Comparison of ENCODE assay signal across 9 cellular contexts in genomic region chr16:12271006-12271405, GRCh38.
DNase-seq lines count a peak whose midpoint lies in the region; ATAC-seq and TF ChIP-seq lines count a peak whose summit lies in the region.
"Had no signal": no experiment of that assay in that cellular context is flagged by ENCODE, and none has a peak within 500 bp of the region (broad histone marks: within the 10 kb centered on the region; RNA-seq: fewer than 3 reads in every experiment).

No MANE protein-coding gene starts in this region.

- intact Hi-C loops in lower lobe of right lung (cut with DNase I): no loop called here

- H3K27ac ChIP-seq in brain microvascular endothelial cell (no peak overlapping the region), lower lobe of right lung (no peak overlapping the region)
- H3K27ac ChIP-seq: thoracic aorta had no signal

- DNase-seq in D341Med (ENCODE audit: low spot score) (peak; percentile 67), brain microvascular endothelial cell (no peak), lower lobe of right lung (no peak), RPMI8226 (no peak)
- peak; percentile 23 for DNase-seq in Jurkat, Clone E6-1 (ENCODE audit: low read depth, low spot score)

- H3K9me3 ChIP-seq in lower lobe of right lung: no peaks in the 10 kb centered on the region
- H3K9me3 ChIP-seq: thoracic aorta had no signal

- H3K27me3 ChIP-seq in brain microvascular endothelial cell (replicated peaks) (no peaks in the 10 kb centered on the region), lower lobe of right lung (ENCODE audit: low read depth) (no peaks in the 10 kb centered on the region)

- no peak overlapping the region for H3K4me3 ChIP-seq in Jurkat, Clone E6-1 (ENCODE audit: low read length)
- H3K4me3 ChIP-seq in brain microvascular endothelial cell (ENCODE audit: low read depth, low read length) (no peak overlapping the region), lower lobe of right lung (no peak overlapping the region)
- H3K4me3 ChIP-seq: thoracic aorta had no signal

- H3K36me3 ChIP-seq in brain microvascular endothelial cell (replicated peaks) (no peaks in the 10 kb centered on the region), lower lobe of right lung (no peaks in the 10 kb centered on the region)
- H3K36me3 ChIP-seq: thoracic aorta had no signal

- no peaks in the 10 kb centered on the region for H3K4me1 ChIP-seq in lower lobe of right lung

- in situ Hi-C loops in brain microvascular endothelial cell (cut with HindIII; ENCODE audit: low pct_ligation_motif_present, low sequenced_read_pairs): no loop called here

- ATAC-seq in lower lobe of right lung: no peak
- ATAC-seq in GM21576 (IDR thresholded peaks at IDR 0.05; ENCODE audit: unreplicated experiment): no peak
- ATAC-seq in HG02870 (IDR thresholded peaks at IDR 0.05; ENCODE audit: unreplicated experiment): no peak
- ATAC-seq in GM19452 (IDR thresholded peaks at IDR 0.05; ENCODE audit: unreplicated experiment): no peak

- TF ChIP-seq CTCF in brain microvascular endothelial cell (IDR thresholded peaks at IDR 0.05; ENCODE audit: low read depth, low read length, missing control alignments) (peak; percentile 73), lower lobe of right lung (IDR thresholded peaks at IDR 0.05) (peak; percentile 11)

Comparison
In these comparisons a context has a peak if more than half of its experiments do, and no peak if none do; other contexts are left out.
1. DNase-seq: peak in D341Med (single experiment) and Jurkat, Clone E6-1 (single experiment); none in brain microvascular endothelial cell (single experiment), lower lobe of right lung (single experiment) and RPMI8226 (single experiment).